In the genomic region with DNA sequence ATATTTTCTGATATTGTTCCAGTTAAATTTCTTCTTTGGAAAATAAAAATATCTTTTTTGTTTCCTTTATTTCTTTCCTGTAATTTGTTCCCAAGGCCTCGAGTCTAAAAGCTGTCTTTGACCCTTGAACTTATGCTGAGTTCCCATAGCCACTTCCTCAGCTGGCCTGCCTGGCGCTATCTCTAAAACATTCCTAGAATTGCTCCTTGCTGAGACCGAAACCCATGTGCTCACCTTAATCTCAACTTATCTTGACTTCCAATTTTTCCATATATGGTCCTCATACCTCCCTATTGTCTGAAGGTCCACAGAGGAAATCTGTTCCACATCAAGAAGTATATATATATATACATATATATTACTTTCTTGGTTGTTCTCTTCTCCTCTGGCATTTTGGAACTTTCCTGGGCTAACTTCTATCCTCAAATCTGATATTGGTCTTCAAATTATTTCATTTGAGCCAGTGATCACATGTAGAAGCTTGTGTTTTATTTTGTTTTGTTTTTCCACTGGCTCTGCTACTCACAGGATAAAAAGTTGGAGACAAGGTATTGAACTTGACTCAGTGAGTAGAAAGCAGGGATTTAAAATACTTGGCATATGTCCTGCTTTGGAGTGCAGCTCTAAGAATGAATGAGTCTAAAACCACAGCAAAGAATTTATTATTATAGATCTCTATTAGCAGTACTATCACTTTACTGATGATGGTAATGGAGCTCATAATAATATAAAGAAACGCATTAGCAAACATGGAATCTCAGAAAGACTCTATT, we compare ENCODE assay signal across 13 cellular contexts. TPM values are rescaled to one million over a fixed set of nuclear protein-coding genes. Genes with fewer than 3 reads are reported as not detected.
DNase-seq lines count a peak whose midpoint lies in the region; ATAC-seq and TF ChIP-seq lines count a peak whose summit lies in the region.
"Had no signal": no experiment of that assay in that cellular context is flagged by ENCODE, and none has a peak within 500 bp of the region (broad histone marks: within the 10 kb centered on the region; RNA-seq: fewer than 3 reads in every experiment).

No MANE protein-coding gene starts in this region.

- H3K4me3 Mint-ChIP-seq in neural crest cell = no peak overlapping the region
- H3K4me3 Mint-ChIP-seq: CD4-positive, CD25-positive, alpha-beta regulatory T cell had no signal

- H3K4me1 Mint-ChIP-seq in neural crest cell = peaks cover 58% of the 10 kb centered on the region
- H3K4me1 Mint-ChIP-seq: CD4-positive, CD25-positive, alpha-beta regulatory T cell had no signal

- H3K27ac Mint-ChIP-seq in neural crest cell (ENCODE audit: unreplicated experiment) = peak overlapping the region; percentile 0
- H3K27ac Mint-ChIP-seq: CD4-positive, CD25-positive, alpha-beta regulatory T cell had no signal

- H3K4me3 ChIP-seq in RWPE2 (ENCODE audit: severe bottlenecking) = no peak overlapping the region
- H3K4me3 ChIP-seq: coronary artery had no signal

- H3K4me1 ChIP-seq in RWPE2 (ENCODE audit: insufficient read depth, poor library complexity, severe bottlenecking) (peaks cover 19% of the 10 kb centered on the region), foreskin keratinocyte (peaks cover 15% of the 10 kb centered on the region)

- no peaks in the 10 kb centered on the region for H3K9me3 ChIP-seq in RWPE2 (ENCODE audit: severe bottlenecking)

- H3K27me3 ChIP-seq in RWPE2 (ENCODE audit: insufficient read depth, poor library complexity, severe bottlenecking) (no peaks in the 10 kb centered on the region), foreskin keratinocyte (no peaks in the 10 kb centered on the region)

- H3K36me3 Mint-ChIP-seq in neural crest cell (ENCODE audit: low read depth) = no peaks in the 10 kb centered on the region
- H3K36me3 Mint-ChIP-seq: CD4-positive, CD25-positive, alpha-beta regulatory T cell had no signal

- DNase-seq in ELR (ENCODE audit: low read depth) (peak; percentile 70), RWPE2 (ENCODE audit: low spot score) (no peak), foreskin keratinocyte (peak; percentile 31 to 66), neural crest cell (ENCODE audit: low read depth, low spot score) (no peak), D341Med (ENCODE audit: low spot score) (no peak), NCI-H2196 (lab: John Stamatoyannopoulos, UW; ENCODE audit: unreplicated experiment) (no peak)
- DNase-seq: activated CD4-positive, CD25-positive, alpha-beta regulatory T cell; CD4-positive, CD25-positive, alpha-beta regulatory T cell; hypothalamus; nucleus accumbens had no signal

- H3K27ac ChIP-seq in RWPE2 (ENCODE audit: poor library complexity, severe bottlenecking) = peak overlapping the region; percentile 49
- no peak overlapping the region for H3K27ac ChIP-seq in foreskin keratinocyte

- no peaks in the 10 kb centered on the region for H3K27me3 Mint-ChIP-seq in neural crest cell (ENCODE audit: low read depth)

- H3K36me3 ChIP-seq in RWPE2 (ENCODE audit: low read depth) = no peaks in the 10 kb centered on the region

- no peak for TF ChIP-seq CTCF in RWPE2 (IDR thresholded peaks at IDR 0.05; ENCODE audit: poor library complexity, severe bottlenecking)
- no peak for TF ChIP-seq CTCF in foreskin keratinocyte (conservative IDR thresholded peaks at IDR 0.05)
- no peak for TF ChIP-seq CTCF in neural crest cell (conservative IDR thresholded peaks at IDR 0.05)

- ATAC-seq in RWPE2 (ENCODE audit: low read depth) (peak; percentile 94), foreskin keratinocyte (no peak), HG03565 (IDR thresholded peaks at IDR 0.05; ENCODE audit: unreplicated experiment) (no peak), HG03520 (IDR thresholded peaks at IDR 0.05; ENCODE audit: unreplicated experiment) (no peak)

- H3K9me3 Mint-ChIP-seq in neural crest cell = peaks cover 2% of the 10 kb centered on the region
- H3K9me3 Mint-ChIP-seq: CD4-positive, CD25-positive, alpha-beta regulatory T cell had no signal

RNA-seq across cellular contexts. Expression of a gene that starts 45.2 kb away (rescaled TPM):
- total RNA-seq in foreskin keratinocyte (46.5 and 52.3 TPM in 2 replicates), neural crest cell (130 and 135 TPM in 2 replicates)
- polyA plus RNA-seq in foreskin keratinocyte = 14.5 and 15.5 TPM in 2 replicates

Comparison
In these comparisons a context has a peak if more than half of its experiments do, and no peak if none do; other contexts are left out.
1. DNase-seq: peak in ELR (single experiment) and foreskin keratinocyte (2 of 2); none in RWPE2 (single experiment), neural crest cell (single experiment), D341Med (single experiment) and NCI-H2196 (single experiment).